8 cellular contexts compared by ENCODE assay signal in the genomic region with DNA sequence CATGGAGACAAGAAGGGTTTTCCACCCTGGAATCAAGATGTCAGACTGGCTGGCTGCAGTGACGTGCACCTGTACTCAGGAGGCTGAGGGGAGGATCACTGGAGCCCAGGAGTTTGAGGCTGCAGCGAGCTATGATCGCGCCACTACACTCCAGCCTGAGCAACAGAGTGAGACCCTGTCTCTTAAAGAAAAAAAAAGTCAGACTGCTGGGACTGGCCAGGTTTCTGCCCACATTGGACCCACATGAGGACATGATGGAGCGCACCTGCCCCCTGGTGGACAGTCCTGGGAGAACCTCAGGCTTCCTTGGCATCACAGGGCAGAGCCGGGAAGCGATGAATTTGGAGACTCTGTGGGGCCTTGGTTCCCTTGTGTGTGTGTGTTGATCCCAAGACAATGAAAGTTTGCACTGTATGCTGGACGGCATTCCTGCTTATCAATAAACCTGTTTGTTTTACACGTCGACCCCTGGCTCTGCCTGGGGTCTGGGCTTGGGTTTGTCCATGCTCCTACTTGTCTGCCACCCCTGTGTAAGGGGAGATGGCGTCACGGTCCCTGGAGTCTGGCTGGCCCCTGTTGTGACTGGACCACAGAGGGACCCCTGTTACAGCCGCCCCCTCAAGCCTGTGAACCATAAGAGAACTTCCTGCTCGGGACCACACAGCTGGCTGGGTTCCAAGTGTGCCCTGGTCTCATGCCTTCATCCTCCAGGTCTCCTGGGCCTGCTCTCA. TPM values are rescaled to one million over a fixed set of nuclear protein-coding genes. Genes with fewer than 3 reads are reported as not detected.
DNase-seq lines count a peak whose midpoint lies in the region; ATAC-seq, FAIRE-seq and TF ChIP-seq lines count a peak whose summit lies in the region.

No MANE protein-coding gene starts in this region.

- ATAC-seq in GM23338 = peak; percentile 95
- no peak for ATAC-seq in HG02571 (IDR thresholded peaks at IDR 0.05; ENCODE audit: unreplicated experiment)

- BruUV-seq in mammary epithelial cell (replicated peaks; lab: Mats Ljungman, UMichigan) = no TSS peak

- CTCF ChIA-PET in CD8-positive, alpha-beta memory T cell (lab: Charles Lee) = interaction anchor here (0.6 to 16.9 kb wide), 20 partner anchors 9 to 98 kb away, joined by 3 to 348 read pairs (median 4); no protein-coding TSS in a partner anchor
- CTCF ChIA-PET in mammary epithelial cell (lab: Charles Lee; ENCODE audit: low non-redundant PET) = no interaction called here

- FAIRE-seq in kidney (lab: Jason Lieb, UNC) = no peak

- H3K4me3 Mint-ChIP-seq in CD8-positive, alpha-beta memory T cell = peak overlapping the region in 5 of 7 donors; percentile 19 to 70 (median 34)
- no peak overlapping the region for H3K4me3 Mint-ChIP-seq in GM23338

- dilution Hi-C loops in mammary epithelial cell (cut with HindIII; ENCODE audit: low sequenced_read_pairs) = no loop called here

- H3K4me1 Mint-ChIP-seq in CD8-positive, alpha-beta memory T cell = peaks cover 53 to 67% (median 64%) of the 10 kb centered on the region in 3 donors
- peaks cover 16% of the 10 kb centered on the region for H3K4me1 Mint-ChIP-seq in GM23338

- H3K9me3 ChIP-seq in CD8-positive, alpha-beta memory T cell (ENCODE audit: low read length) = no peaks in the 10 kb centered on the region
- no peaks in the 10 kb centered on the region for H3K9me3 ChIP-seq in mammary epithelial cell (replicated peaks; ENCODE audit: insufficient read depth, low read length)
- no peaks in the 10 kb centered on the region for H3K9me3 ChIP-seq in kidney (ENCODE audit: control insufficient read depth in 1 of 2, low read length in 2 of 2)

- no peaks in the 10 kb centered on the region for H3K27me3 Mint-ChIP-seq in CD8-positive, alpha-beta memory T cell
- peaks cover 1% of the 10 kb centered on the region for H3K27me3 Mint-ChIP-seq in GM23338 (ENCODE audit: insufficient read depth, low read depth, poor library complexity)

- peaks cover 46% of the 10 kb centered on the region for H3K4me1 ChIP-seq in CD8-positive, alpha-beta memory T cell (ENCODE audit: insufficient read depth, low read length)
- H3K4me1 ChIP-seq in GM23338 (ENCODE audit: insufficient read depth) (peaks cover 6% of the 10 kb centered on the region), mammary epithelial cell (ENCODE audit: insufficient read depth, low read length) (peaks cover 8% of the 10 kb centered on the region), kidney (ENCODE audit: control insufficient read depth in 1 of 2, insufficient read depth in 1 of 2, low read depth in 1 of 2, low read length in 2 of 2) (no peaks in the 10 kb centered on the region)

- H3K9me2 ChIP-seq in GM23338 (ENCODE audit: insufficient read depth) = no peaks in the 10 kb centered on the region

- intact Hi-C loops in mammary epithelial cell (cut with micrococcal nuclease) (loop anchor here (1.0 to 10.0 kb wide), 5 partner anchors 85 to 1172 kb away; no protein-coding TSS in a partner anchor), kidney (cut with DNase I) (loop anchor here (5.0 kb wide), 1 partner anchor 82 kb away; no protein-coding TSS in a partner anchor)

- in situ Hi-C loops in mammary epithelial cell (cut with MboI; ENCODE audit: low sequenced_read_pairs in 2 of 2) = loop anchor here (5.0 kb wide), 1 partner anchor 82 kb away; no protein-coding TSS in a partner anchor

- H3K9ac ChIP-seq in mammary epithelial cell (ENCODE audit: insufficient read depth, low read length) (no peak overlapping the region), kidney (ENCODE audit: low read length in 2 of 2) (no peak overlapping the region)

- H3K36me3 ChIP-seq in CD8-positive, alpha-beta memory T cell (ENCODE audit: insufficient read depth, low read length) = no peaks in the 10 kb centered on the region
- H3K36me3 ChIP-seq in GM23338 (ENCODE audit: insufficient read depth) (no peaks in the 10 kb centered on the region), mammary epithelial cell (ENCODE audit: insufficient read depth, low read length) (no peaks in the 10 kb centered on the region), kidney (ENCODE audit: control insufficient read depth in 1 of 2, insufficient read depth in 2 of 2, low read length in 2 of 2) (no peaks in the 10 kb centered on the region)

- TF ChIP-seq CTCF in GM23338 (conservative IDR thresholded peaks at IDR 0.05; ENCODE audit: low read depth in 2 of 2) = peak; percentile 93 to 99
- peak; percentile 90 to 93 for TF ChIP-seq CTCF in mammary epithelial cell (conservative IDR thresholded peaks at IDR 0.05 in 1 of 2, IDR thresholded peaks at IDR 0.05 in 1 of 2; ENCODE audit: extremely low read depth in 1 of 2, insufficient read depth in 1 of 2, low read depth in 1 of 2, low read length in 2 of 2)
- TF ChIP-seq CTCF in kidney (IDR thresholded peaks at IDR 0.05; ENCODE audit: borderline replicate concordance, extremely low read depth, insufficient read depth) = peak; percentile 92

- no peak overlapping the region for H3K4me2 ChIP-seq in GM23338
- H3K4me2 ChIP-seq in mammary epithelial cell (ENCODE audit: insufficient read depth, low read depth, low read length) = no peak overlapping the region

- H4K20me1 ChIP-seq in GM23338 (replicated peaks; ENCODE audit: insufficient read depth) (no peaks in the 10 kb centered on the region), mammary epithelial cell (ENCODE audit: insufficient read depth, low read length) (no peaks in the 10 kb centered on the region)

- no peaks in the 10 kb centered on the region for H3F3A ChIP-seq in GM23338 (replicated peaks; ENCODE audit: low read depth)

- no peaks in the 10 kb centered on the region for H3K27me3 ChIP-seq in CD8-positive, alpha-beta memory T cell (ENCODE audit: insufficient read depth, low read length, poor library complexity, severe bottlenecking)
- H3K27me3 ChIP-seq in GM23338 (ENCODE audit: insufficient read depth) (no peaks in the 10 kb centered on the region), mammary epithelial cell (ENCODE audit: insufficient read depth, low read length) (no peaks in the 10 kb centered on the region)

- WGBS in mammary epithelial cell (ENCODE audit: low coverage, missing lambda C conversion rate) = 19% methylated on average over 13 of the region's 14 CpGs

- DNase-seq in CD8-positive, alpha-beta memory T cell = peak; percentile 72 to 87 (median 80)
- DNase-seq in GM23338 (ENCODE audit: low spot score) (peak; percentile 94), NCI-H226 (peak; percentile 48), mammary epithelial cell (peak; percentile 57), kidney (peak; percentile 91)
- DNase-seq in activated CD4-positive, CD25-positive, alpha-beta regulatory T cell treated with anti-CD3 and anti-CD28 coated beads, Interleukin-2, amount 50 U/mL, for 16 hours (ENCODE audit: low read depth, low spot score) = peak; percentile 81
- DNase-seq in stimulated activated CD4-positive, alpha-beta T cell treated with anti-CD3 and anti-CD28 coated beads, Interleukin-1b, Interleukin-23, amount 100 ng/mL, for 4 hours (ENCODE audit: low read depth in 2 of 2) = peak; percentile 82 to 86

- H2AFZ ChIP-seq in GM23338 (peak overlapping the region; percentile 85), mammary epithelial cell (ENCODE audit: low read depth, low read length) (no peak overlapping the region)

- no peaks in the 10 kb centered on the region for H3K9me3 Mint-ChIP-seq in CD8-positive, alpha-beta memory T cell
- no peaks in the 10 kb centered on the region for H3K9me3 Mint-ChIP-seq in GM23338

- H3K36me3 Mint-ChIP-seq in CD8-positive, alpha-beta memory T cell = peaks cover 0 to 46% (median 2%) of the 10 kb centered on the region in 3 donors
- H3K36me3 Mint-ChIP-seq in GM23338 (ENCODE audit: low read depth) = no peaks in the 10 kb centered on the region

- no peaks in the 10 kb centered on the region for H3K79me2 ChIP-seq in GM23338 (replicated peaks; ENCODE audit: insufficient read depth)
- H3K79me2 ChIP-seq in mammary epithelial cell (ENCODE audit: insufficient read depth, low read length) = no peaks in the 10 kb centered on the region

- POLR2A ChIA-PET in CD8-positive, alpha-beta memory T cell (lab: Charles Lee) = interaction anchor here (0.6 to 1.1 kb wide), 3 partner anchors 8 to 84 kb away, joined by 3 to 5 read pairs (median 5); no protein-coding TSS in a partner anchor

- no peak overlapping the region for H3K27ac ChIP-seq in CD8-positive, alpha-beta memory T cell (ENCODE audit: low read depth, low read length)
- H3K27ac ChIP-seq in GM23338 (ENCODE audit: low read depth) (no peak overlapping the region), mammary epithelial cell (ENCODE audit: insufficient read depth, low read depth, low read length) (no peak overlapping the region), kidney (ENCODE audit: low read depth in 2 of 2, low read length in 2 of 2) (no peak overlapping the region)

- H3K4me3 ChIP-seq in CD8-positive, alpha-beta memory T cell (ENCODE audit: low read length) = no peak overlapping the region
- H3K4me3 ChIP-seq in GM23338 (no peak overlapping the region), mammary epithelial cell (replicated peaks in 1 of 3; ENCODE audit: insufficient read depth in 1 of 3, low read depth in 2 of 3, low read length in 3 of 3) (no peak overlapping the region), kidney (ENCODE audit: low read length in 2 of 2) (no peak overlapping the region)

- peak overlapping the region; percentile 83 to 98 (median 87) for H3K27ac Mint-ChIP-seq in CD8-positive, alpha-beta memory T cell
- H3K27ac Mint-ChIP-seq in GM23338 = no peak overlapping the region

TF ChIP-seq in GM23338, 12 proteins besides CTCF, POLR2A, EP300 and RAD21 (continues in another document):
- TF ChIP-seq ZNF114 (CRISPR knock-in tag; IDR thresholded peaks at IDR 0.05) (no peak), JUNB (IDR thresholded peaks at IDR 0.05; ENCODE audit: unreplicated experiment) (no peak), STAT1 (IDR thresholded peaks at IDR 0.05; ENCODE audit: unreplicated experiment) (no peak), CREB1 (CRISPR knock-in tag; IDR thresholded peaks at IDR 0.05; ENCODE audit: low read depth) (no peak)

RNA-seq across cellular contexts. Expression of gene VPS13D, which starts 20.9 kb away (rescaled TPM):
- 10 to 100 TPM; 24.1 to 28.5 TPM for total RNA-seq in CD8-positive, alpha-beta memory T cell
- polyA plus RNA-seq in CD8-positive, alpha-beta memory T cell = 9.7 TPM
- total RNA-seq in GM23338 (2014; rRNA removed; shearing (Covaris generic)) = 34.7 and 34.9 TPM in 2 replicates
- polyA plus RNA-seq in GM23338 (2016; fragmentation: Nextera tagmentation; extraction: Ambion mirVana) (7.5 and 10.7 TPM in 2 replicates), mammary epithelial cell (15.2 TPM), kidney (ENCODE audit: insufficient read depth, low read depth, low replicate concordance) (19.4 TPM)
- total RNA-seq in mammary epithelial cell (10 to 100 TPM; 57.3 to 64.7 TPM), kidney (75.8 TPM)
- 73.6 TPM for polyA minus RNA-seq in mammary epithelial cell

RNA-seq across cellular contexts. Expression of gene TNFRSF1B, which starts 42.1 kb away (rescaled TPM):
- total RNA-seq in CD8-positive, alpha-beta memory T cell = 100 to 1,000 TPM; 169 to 174 TPM
- polyA plus RNA-seq in CD8-positive, alpha-beta memory T cell = 164 TPM
- total RNA-seq in GM23338 (2014; rRNA removed; shearing (Covaris generic)) = 1.8 and 4.1 TPM in 2 replicates
- polyA plus RNA-seq in GM23338 (2016; fragmentation: Nextera tagmentation; extraction: Ambion mirVana) (0.68 and 0.91 TPM in 2 replicates), mammary epithelial cell (0.08 TPM), kidney (ENCODE audit: insufficient read depth, low read depth, low replicate concordance) (7.7 TPM)
- total RNA-seq in mammary epithelial cell (under 1 TPM; under 0.01 to 0.09 TPM), kidney (47.1 TPM)
- not detected for polyA minus RNA-seq in mammary epithelial cell
